Comparison of ENCODE assay signal across 8 cellular contexts in the genomic region with DNA sequence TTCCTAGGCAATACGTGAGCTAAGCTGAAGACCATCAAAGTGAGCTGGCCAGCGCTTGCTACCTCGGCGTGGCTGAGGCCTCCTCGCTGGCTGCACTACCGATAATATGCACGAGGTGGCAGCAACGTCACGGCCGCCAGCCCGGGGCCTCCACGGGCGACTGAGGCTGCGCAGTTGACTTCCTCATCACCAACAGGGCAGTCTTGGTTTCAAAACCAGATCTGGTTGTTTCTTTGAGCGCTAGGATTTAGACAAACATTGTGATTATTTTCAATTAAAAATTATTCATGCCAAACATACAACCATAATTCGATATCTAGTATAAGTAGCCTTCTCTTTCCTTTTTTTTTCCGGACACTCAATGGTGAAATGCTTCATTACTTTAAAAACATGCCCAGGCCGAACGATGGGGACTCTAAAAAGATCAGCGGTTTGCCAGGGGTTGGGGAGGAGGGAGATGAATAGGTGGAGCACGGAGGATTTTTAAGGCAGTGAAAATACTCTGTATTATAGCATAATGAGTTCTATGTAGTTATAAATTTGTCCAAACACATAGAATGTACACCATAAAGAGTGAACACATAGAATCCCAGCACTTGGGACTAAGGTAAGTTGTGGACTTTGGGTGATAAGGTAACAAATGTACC. TPM values are rescaled to one million over a fixed set of nuclear protein-coding genes. Genes with fewer than 3 reads are reported as not detected.
A peak's percentile ranks its signal among the peaks of the same experiment; 100 is the strongest.
DNase-seq lines count a peak whose midpoint lies in the region; ATAC-seq and TF ChIP-seq lines count a peak whose summit lies in the region.

No MANE protein-coding gene starts in this region.

- H3K4me3 ChIP-seq in right cardiac atrium (ENCODE audit: low read length) (no peak overlapping the region), gastrocnemius medialis (no peak overlapping the region)

- no peaks in the 10 kb centered on the region for H3K36me3 ChIP-seq in gastrocnemius medialis

- 24% methylated on average over 21 of the region's 21 CpGs for WGBS in right cardiac atrium

- no peak overlapping the region for H3K27ac ChIP-seq in right cardiac atrium (ENCODE audit: low read length)
- no peak overlapping the region for H3K27ac ChIP-seq in gastrocnemius medialis

- TF ChIP-seq CTCF in gastrocnemius medialis (IDR thresholded peaks at IDR 0.05 in 4 of 5, conservative IDR thresholded peaks at IDR 0.05 in 1 of 5): peak; percentile 45 to 92 (median 75)

- no peaks in the 10 kb centered on the region for H3K27me3 ChIP-seq in right cardiac atrium (ENCODE audit: control insufficient read depth, insufficient read depth)
- no peaks in the 10 kb centered on the region for H3K27me3 ChIP-seq in gastrocnemius medialis

- in situ Hi-C loops in gastrocnemius medialis (cut with MboI; ENCODE audit: low sequenced_read_pairs in 4 of 4): no loop called here

- intact Hi-C loops in right cardiac atrium (cut with DNase I): loop anchor here in 1 of 4 donors (10.0 kb wide), 1 partner anchor 541 kb away; no protein-coding TSS in a partner anchor
- intact Hi-C loops in gastrocnemius medialis (cut with DNase I; ENCODE audit: low total_unique reads): loop anchor here (10.0 kb wide), 1 partner anchor 891 kb away; no protein-coding TSS in a partner anchor

- ATAC-seq in right cardiac atrium (peak; percentile 93 to 97), gastrocnemius medialis (peak; percentile 63 to 75)

- TF ChIP-seq POLR2A in gastrocnemius medialis (IDR thresholded peaks at IDR 0.05): no peak

- H3K9me3 ChIP-seq in right cardiac atrium (ENCODE audit: control insufficient read depth, low read length) (no peaks in the 10 kb centered on the region), gastrocnemius medialis (no peaks in the 10 kb centered on the region)

- H3K4me1 ChIP-seq in right cardiac atrium (ENCODE audit: control insufficient read depth, insufficient read depth, low read length) (no peaks in the 10 kb centered on the region), gastrocnemius medialis (no peaks in the 10 kb centered on the region)

- DNase-seq in GM04504 (ENCODE audit: low read depth): peak; percentile 48
- peak; percentile 59 for DNase-seq in HCEC 1CT
- peak; percentile 85 for DNase-seq in NAMALWA (ENCODE audit: low spot score)
- DNase-seq in T-helper 2 cell: peak; percentile 48 to 82 (median 68)
- peak; percentile 54 for DNase-seq in amniotic epithelial cell (ENCODE audit: low read depth)
- peak; percentile 81 to 93 (median 92) for DNase-seq in right cardiac atrium
- DNase-seq in gastrocnemius medialis: peak; percentile 29 to 48
- DNase-seq in NCI-H187 treated with DMSO at 0.1 percent for 48 hours (lab: John Stamatoyannopoulos, UW): no peak

RNA-seq across cellular contexts. Expression of a gene that starts 52.0 kb away (rescaled TPM):
- total RNA-seq in right cardiac atrium (100 to 1,000 TPM in 3 of 4 donors, 10 to 100 TPM in 1; 90.8 to 138 (median 119) TPM), gastrocnemius medialis (10 to 100 TPM; 42.3 to 49.0 (median 43.4) TPM)
- 88.3 TPM for polyA plus RNA-seq in right cardiac atrium
